12 cellular contexts compared by ENCODE assay signal in genomic region chr9:95049761-95050160, GRCh38.
A peak's percentile ranks its signal among the peaks of the same experiment; 100 is the strongest.
DNase-seq lines count a peak whose midpoint lies in the region; ATAC-seq and TF ChIP-seq lines count a peak whose summit lies in the region.
"Had no signal": no experiment of that assay in that cellular context is flagged by ENCODE, and none has a peak within 500 bp of the region (broad histone marks: within the 10 kb centered on the region; RNA-seq: fewer than 3 reads in every experiment).

No MANE protein-coding gene starts in this region.

- peaks cover 18% of the 10 kb centered on the region for H3K36me3 Mint-ChIP-seq in nephron progenitor cell (ENCODE audit: low read depth)

- TF ChIP-seq CTCF in 22Rv1 (IDR thresholded peaks at IDR 0.05) (no peak), nephron progenitor cell (IDR thresholded peaks at IDR 0.05) (no peak)

- peak overlapping the region; percentile 71 for H3K4me3 Mint-ChIP-seq in nephron progenitor cell

- H3K27me3 Mint-ChIP-seq in nephron progenitor cell (ENCODE audit: low read depth, poor library complexity) = peaks cover 22% of the 10 kb centered on the region

- H3K27ac ChIP-seq in 22Rv1 = peak overlapping the region; percentile 75
- peak overlapping the region; percentile 76 for H3K27ac ChIP-seq in epithelial cell of prostate
- H3K27ac ChIP-seq: C4-2B, WERI-Rb-1 had no signal

- peak overlapping the region; percentile 50 for H3K4me3 ChIP-seq in MG63

- no peak for DNase-seq in MG63
- DNase-seq in epithelial cell of prostate (ENCODE audit: low read depth, low spot score) = no peak
- no peak for DNase-seq in nephron progenitor cell
- no peak for DNase-seq in HUDEP-2 (lab: John Stamatoyannopoulos, UW; ENCODE audit: unreplicated experiment in 76 of 76)
- DNase-seq in putamen (ENCODE audit: low spot score) = no peak
- no peak for DNase-seq in NCI-H774 (lab: John Stamatoyannopoulos, UW)
- DNase-seq: WERI-Rb-1 had no signal

- H3K9me3 ChIP-seq in MG63 = no peaks in the 10 kb centered on the region
- H3K9me3 ChIP-seq: HAP-1 had no signal

- H3K27me3 ChIP-seq in MG63 = no peaks in the 10 kb centered on the region

- H3K9me3 Mint-ChIP-seq in nephron progenitor cell = no peaks in the 10 kb centered on the region

- no peak overlapping the region for H3K27ac Mint-ChIP-seq in nephron progenitor cell
- H3K27ac Mint-ChIP-seq: activated naive CD8-positive, alpha-beta T cell had no signal

- peaks cover 42% of the 10 kb centered on the region for H3K4me1 Mint-ChIP-seq in nephron progenitor cell

- ATAC-seq in GM21737 (IDR thresholded peaks at IDR 0.05; ENCODE audit: unreplicated experiment) = no peak

- H3K36me3 ChIP-seq in MG63 = peaks cover 18% of the 10 kb centered on the region
- H3K36me3 ChIP-seq: HAP-1, WERI-Rb-1 had no signal
